ENCODE assay signal across 10 cellular contexts in genomic region chr4:8171941-8172924, GRCh38. TPM values are rescaled to one million over a fixed set of nuclear protein-coding genes. Genes with fewer than 3 reads are reported as not detected.
DNase-seq lines count a peak whose midpoint lies in the region; ATAC-seq and TF ChIP-seq lines count a peak whose summit lies in the region.
"Had no signal": no experiment of that assay in that cellular context is flagged by ENCODE, and none has a peak within 500 bp of the region (broad histone marks: within the 10 kb centered on the region; RNA-seq: fewer than 3 reads in every experiment).

No MANE protein-coding gene starts in this region.

- peak; percentile 69 for ATAC-seq in GM19455 (IDR thresholded peaks at IDR 0.05; ENCODE audit: unreplicated experiment)
- peak; percentile 74 for ATAC-seq in HG03175 (IDR thresholded peaks at IDR 0.05; ENCODE audit: unreplicated experiment)
- ATAC-seq in effector memory CD8-positive, alpha-beta T cell (replicated peaks) = peak; percentile 44

- peaks cover 18 to 39% of the 10 kb centered on the region in 2 donors for H3K27me3 Mint-ChIP-seq in effector memory CD8-positive, alpha-beta T cell
- H3K27me3 Mint-ChIP-seq in endothelial cell (ENCODE audit: unreplicated experiment) = peaks cover 1% of the 10 kb centered on the region

- no peaks in the 10 kb centered on the region for H3K36me3 Mint-ChIP-seq in effector memory CD8-positive, alpha-beta T cell (ENCODE audit: insufficient read depth)
- no peaks in the 10 kb centered on the region for H3K36me3 Mint-ChIP-seq in endothelial cell (ENCODE audit: low read depth, unreplicated experiment)

- no peaks in the 10 kb centered on the region for H3K36me3 ChIP-seq in WERI-Rb-1

- H3K4me3 ChIP-seq in GM12864 (ENCODE audit: low read depth, low read length) (peak overlapping the region; percentile 17; the same call in 1 of the 2 replicates), WERI-Rb-1 (ENCODE audit: low read depth, low read length) (no peak overlapping the region)

- H3K9me3 ChIP-seq in WERI-Rb-1 (ENCODE audit: severe bottlenecking) = peaks cover 11% of the 10 kb centered on the region

- peaks cover 4 to 16% of the 10 kb centered on the region in 2 donors for H3K4me1 Mint-ChIP-seq in effector memory CD8-positive, alpha-beta T cell (ENCODE audit: low read depth in 2 of 2)
- peaks cover 3% of the 10 kb centered on the region for H3K4me1 Mint-ChIP-seq in endothelial cell (ENCODE audit: unreplicated experiment)

- H3K27ac Mint-ChIP-seq in effector memory CD8-positive, alpha-beta T cell = peak overlapping the region in 1 of 2 donors; percentile 77
- H3K27ac Mint-ChIP-seq in endothelial cell (ENCODE audit: unreplicated experiment) = no peak overlapping the region

- no peaks in the 10 kb centered on the region for H3K27me3 ChIP-seq in WERI-Rb-1 (ENCODE audit: insufficient read depth, low read depth, severe bottlenecking)

- DNase-seq in GM12864 (ENCODE audit: low read depth) = peak; percentile 49
- no peak for DNase-seq in effector memory CD8-positive, alpha-beta T cell
- no peak for DNase-seq in endothelial cell (ENCODE audit: low spot score)
- DNase-seq in WERI-Rb-1 = no peak
- no peak for DNase-seq in NCI-H2196 treated with DMSO at 0.1 percent for 48 hours (lab: John Stamatoyannopoulos, UW; ENCODE audit: unreplicated experiment)
- no peak for DNase-seq in inferior parietal cortex (ENCODE audit: extremely low spot score)
- DNase-seq: cortex of kidney had no signal

- H3K9me3 Mint-ChIP-seq in effector memory CD8-positive, alpha-beta T cell = no peaks in the 10 kb centered on the region
- no peaks in the 10 kb centered on the region for H3K9me3 Mint-ChIP-seq in endothelial cell (ENCODE audit: unreplicated experiment)

- TF ChIP-seq CTCF in GM12864 (IDR thresholded peaks at IDR 0.05; ENCODE audit: low read depth, low read length, missing control alignments) (no peak), endothelial cell (IDR thresholded peaks at IDR 0.05; ENCODE audit: unreplicated experiment) (no peak), WERI-Rb-1 (IDR thresholded peaks at IDR 0.05; ENCODE audit: low read depth, low read length) (no peak)

- H3K4me3 Mint-ChIP-seq in effector memory CD8-positive, alpha-beta T cell = peak overlapping the region in 1 of 2 donors; percentile 38
- no peak overlapping the region for H3K4me3 Mint-ChIP-seq in endothelial cell (ENCODE audit: unreplicated experiment)

- H3K27ac ChIP-seq in WERI-Rb-1 = no peak overlapping the region
- H3K27ac ChIP-seq: VCaP had no signal

RNA-seq across cellular contexts. Expression of gene ABLIM2, which starts 13.6 kb away (rescaled TPM):
- total RNA-seq in endothelial cell (ENCODE audit: unreplicated experiment) = 0.74 TPM

RNA-seq across cellular contexts. Expression of gene SH3TC1, which starts 26.9 kb away (rescaled TPM):
- total RNA-seq in endothelial cell (ENCODE audit: unreplicated experiment) = 114 TPM
